24 cellular contexts compared by ENCODE assay signal in genomic region chr6:50929323-50929722, GRCh38.
DNase-seq lines count a peak whose midpoint lies in the region; ATAC-seq, FAIRE-seq and TF ChIP-seq lines count a peak whose summit lies in the region.
"Had no signal": no experiment of that assay in that cellular context is flagged by ENCODE, and none has a peak within 500 bp of the region (broad histone marks: within the 10 kb centered on the region; RNA-seq: fewer than 3 reads in every experiment).

No MANE protein-coding gene starts in this region.

- CTCF ChIA-PET in H1 (lab: Charles Lee; ENCODE audit: partially characterized antibody): no interaction called here
- CTCF ChIA-PET in HEK293T (lab: Yijun Ruan, JAX): no interaction called here

- no peak overlapping the region for H3K27ac ChIP-seq in GM23338 (ENCODE audit: low read depth)
- no peak overlapping the region for H3K27ac ChIP-seq in H1 (ENCODE audit: low read depth, low read length)
- no peak overlapping the region for H3K27ac ChIP-seq in mesendoderm (ENCODE audit: low read depth, low read length)
- H3K27ac ChIP-seq: 22Rv1; BLaER1 treated with 17β-estradiol and CSF1 and Interleukin-3, amounts not matched to agents 10 nM and 100 nM; GM23248 had no signal

- H3K79me1 ChIP-seq in H1 (ENCODE audit: low read depth, low read length): no peaks in the 10 kb centered on the region
- no peaks in the 10 kb centered on the region for H3K79me1 ChIP-seq in mesendoderm (ENCODE audit: low read length)

- no peaks in the 10 kb centered on the region for H3K27me3 Mint-ChIP-seq in GM23338 (ENCODE audit: insufficient read depth, low read depth, poor library complexity)
- H3K27me3 Mint-ChIP-seq: CD4-positive, alpha-beta T cell; CD8-positive, alpha-beta memory T cell had no signal

- H3K36me3 Mint-ChIP-seq in GM23338 (ENCODE audit: low read depth): no peaks in the 10 kb centered on the region
- H3K36me3 Mint-ChIP-seq: CD14-positive monocyte; CD8-positive, alpha-beta memory T cell had no signal

- no peak overlapping the region for H2BK15ac ChIP-seq in H1 (ENCODE audit: low read length)
- no peak overlapping the region for H2BK15ac ChIP-seq in mesendoderm (replicated peaks; ENCODE audit: low read depth)

- no peaks in the 10 kb centered on the region for H3K36me3 ChIP-seq in GM23338 (ENCODE audit: insufficient read depth)
- no peaks in the 10 kb centered on the region for H3K36me3 ChIP-seq in H1 (ENCODE audit: control insufficient read depth in 2 of 4, insufficient read depth in 4 of 4, low read length in 3 of 4)
- H3K36me3 ChIP-seq in mesendoderm (ENCODE audit: control insufficient read depth, insufficient read depth, low read length): no peaks in the 10 kb centered on the region
- no peaks in the 10 kb centered on the region for H3K36me3 ChIP-seq in HAP-1 (replicated peaks)
- H3K36me3 ChIP-seq: BE2C; BLaER1 treated with 17β-estradiol and CSF1 and Interleukin-3, amounts not matched to agents 10 nM and 100 nM had no signal

- peaks cover 6% of the 10 kb centered on the region; the same call in 2 of the 3 replicates for H3K4me1 Mint-ChIP-seq in GM23338
- H3K4me1 Mint-ChIP-seq: CD14-positive monocyte; CD8-positive, alpha-beta memory T cell had no signal

- no peak overlapping the region for H3K4ac ChIP-seq in H1 (replicated peaks; ENCODE audit: insufficient read length, low read depth, low read length)
- no peak overlapping the region for H3K4ac ChIP-seq in mesendoderm (ENCODE audit: low read depth, low read length)

- no peak for TF ChIP-seq EP300 in H1 (IDR thresholded peaks at IDR 0.05; ENCODE audit: borderline replicate concordance in 1 of 2, low read depth in 2 of 2, low read length in 2 of 2)

- DNase-seq in GM23338 (ENCODE audit: low spot score): peak; percentile 6
- DNase-seq in H1 (ENCODE audit: low read depth in 1 of 2, low spot score in 2 of 2): no peak
- DNase-seq in mesendoderm: peak; percentile 8
- DNase-seq in HAP-1 (ENCODE audit: low spot score in 2 of 2): no peak
- DNase-seq in HEK293T (ENCODE audit: extremely low spot score): no peak
- DNase-seq in GM13977 (ENCODE audit: low spot score): no peak
- DNase-seq: AML-193; BE2C; CD4-positive, alpha-beta T cell; CD8-positive, alpha-beta memory T cell; DMS 273 treated with DMSO at 0.1 percent for 48 hours; DMS79; EL; GDM1; GM23248; HCEC 1CT had no signal

- H3K9ac ChIP-seq in H1 (replicated peaks in 1 of 4; ENCODE audit: extremely low read depth in 1 of 4, low read depth in 3 of 4, low read length in 3 of 4) (no peak overlapping the region), mesendoderm (ENCODE audit: low read length) (no peak overlapping the region)
- H3K9ac ChIP-seq: BLaER1 treated with 17β-estradiol and CSF1 and Interleukin-3, amounts not matched to agents 10 nM and 100 nM; GM23248 had no signal

- H2BK5ac ChIP-seq in H1 (ENCODE audit: low read depth, low read length) (no peak overlapping the region), mesendoderm (ENCODE audit: low read length) (no peak overlapping the region)

- TF ChIP-seq POLR2A in H1 (IDR thresholded peaks at IDR 0.05; ENCODE audit: control extremely low read depth in 1 of 2, low read depth in 2 of 2, low read length in 2 of 2): no peak

- FAIRE-seq in H1 (lab: Jason Lieb, UNC): no peak
- FAIRE-seq: A204.1, D721Med, GM12892, GM19239, H54 had no signal

- H4K5ac ChIP-seq in H1 (ENCODE audit: insufficient read length, low read depth, low read length): no peak overlapping the region
- no peak overlapping the region for H4K5ac ChIP-seq in mesendoderm (ENCODE audit: low read length)

- no peak overlapping the region for H3K23ac ChIP-seq in H1 (ENCODE audit: insufficient read length)
- no peak overlapping the region for H3K23ac ChIP-seq in mesendoderm (ENCODE audit: low read length)

- peak overlapping the region; percentile 61; the same call in 1 of the 2 replicates for H2AFZ ChIP-seq in GM23338
- H2AFZ ChIP-seq in H1 (ENCODE audit: low read length): peak overlapping the region; percentile 61
- H2AFZ ChIP-seq: GM23248 had no signal

- H3K79me2 ChIP-seq in GM23338 (replicated peaks; ENCODE audit: insufficient read depth): no peaks in the 10 kb centered on the region
- no peaks in the 10 kb centered on the region for H3K79me2 ChIP-seq in H1 (ENCODE audit: control insufficient read depth in 1 of 2, insufficient read depth in 2 of 2, low read length in 2 of 2)
- H3K79me2 ChIP-seq in mesendoderm (ENCODE audit: control insufficient read depth, insufficient read depth, low read length): no peaks in the 10 kb centered on the region

- H2BK12ac ChIP-seq in H1 (ENCODE audit: low read depth, low read length): no peak overlapping the region

- in situ Hi-C loops in HAP-1 (cut with MboI; ENCODE audit: low sequenced_read_pairs) (no loop called here), GM13977 (cut with MboI; ENCODE audit: low pct_unique_long_range_greater_than_20kb, low sequenced_read_pairs, unreplicated experiment) (no loop called here)

- H3K4me1 ChIP-seq in GM23338 (ENCODE audit: insufficient read depth) (peaks cover 4% of the 10 kb centered on the region; the same call in 1 of the 2 replicates), H1 (replicated peaks in 1 of 4; ENCODE audit: control insufficient read depth in 3 of 4, insufficient read depth in 4 of 4, low read length in 3 of 4) (0 out of 7 replicates have a peak, but pooled peaks cover 0 to 2% (median 0%) of the 10 kb centered on the region in 4 experiments), mesendoderm (ENCODE audit: control insufficient read depth, low read depth, low read length) (no peaks in the 10 kb centered on the region), HAP-1 (no peaks in the 10 kb centered on the region)
- H3K4me1 ChIP-seq: BE2C; BLaER1 treated with 17β-estradiol and CSF1 and Interleukin-3, amounts not matched to agents 10 nM and 100 nM had no signal

- H2AK5ac ChIP-seq in H1 (ENCODE audit: low read depth, low read length): no peak overlapping the region
- no peak overlapping the region for H2AK5ac ChIP-seq in mesendoderm (ENCODE audit: low read length)

- TF ChIP-seq RAD21 in H1 (IDR thresholded peaks at IDR 0.05 in 1 of 2, conservative IDR thresholded peaks at IDR 0.05 in 1 of 2; ENCODE audit: low read depth in 2 of 2, low read length in 2 of 2): no peak

- H3K4me2 ChIP-seq in GM23338: no peak overlapping the region
- H3K4me2 ChIP-seq in H1 (ENCODE audit: insufficient read depth in 1 of 2, low read depth in 2 of 2, low read length in 2 of 2): no peak overlapping the region
- no peak overlapping the region for H3K4me2 ChIP-seq in mesendoderm (ENCODE audit: low read length)
- H3K4me2 ChIP-seq: BLaER1 treated with 17β-estradiol and CSF1 and Interleukin-3, amounts not matched to agents 10 nM and 100 nM had no signal

- H3F3A ChIP-seq in GM23338 (replicated peaks; ENCODE audit: low read depth): no peaks in the 10 kb centered on the region

- H3K14ac ChIP-seq in H1 (ENCODE audit: insufficient read length): no peak overlapping the region

- TF ChIP-seq CTCF in GM23338 (conservative IDR thresholded peaks at IDR 0.05; ENCODE audit: low read depth in 2 of 2) (no peak), H1 (IDR thresholded peaks at IDR 0.05; ENCODE audit: control extremely low read depth in 1 of 3, insufficient read depth in 1 of 3, low read depth in 1 of 3, low read length in 3 of 3) (no peak), GM13977 (IDR thresholded peaks at IDR 0.05; ENCODE audit: extremely low read depth, insufficient read depth, missing control alignments) (no peak)

- H3K4me3 ChIP-seq in GM23338 (no peak overlapping the region), H1 (ENCODE audit: extremely low read depth in 1 of 4, insufficient read depth in 2 of 4, low read depth in 3 of 4, low read length in 4 of 4) (no peak overlapping the region), mesendoderm (ENCODE audit: low read length) (no peak overlapping the region), HAP-1 (no peak overlapping the region)
- H3K4me3 ChIP-seq: BLaER1 treated with 17β-estradiol and CSF1 and Interleukin-3, amounts not matched to agents 10 nM and 100 nM; GM23248 had no signal

- no peak overlapping the region for H3K27ac Mint-ChIP-seq in GM23338
- H3K27ac Mint-ChIP-seq: CD14-positive monocyte; CD4-positive, alpha-beta T cell; CD8-positive, alpha-beta memory T cell had no signal

- 81% methylated on average over 3 of the region's 3 CpGs; no CpG with 5 or more reads in 1 of the 2 experiments for WGBS in H1 (ENCODE audit: extremely low coverage in 1 of 2, insufficient coverage in 1 of 2, insufficient read length in 1 of 2, insufficient replicate concordance in 2 of 2, low coverage in 1 of 2, low lambda C conversion rate in 2 of 2, missing lambda C conversion rate in 1 of 2), 2 experiments
- no CpG with 5 or more reads among the region's 3 CpGs for WGBS in mesendoderm (ENCODE audit: extremely low coverage, insufficient coverage, low lambda C conversion rate)

- no peak overlapping the region for H4K91ac ChIP-seq in H1 (replicated peaks; ENCODE audit: insufficient read length, low read length)

- H2BK120ac ChIP-seq in H1 (replicated peaks; ENCODE audit: low read depth, low read length): no peak overlapping the region
- no peak overlapping the region for H2BK120ac ChIP-seq in mesendoderm (ENCODE audit: low read depth, low read length)

- H3K18ac ChIP-seq in H1 (ENCODE audit: extremely low read depth, low read length) (no peak overlapping the region), mesendoderm (ENCODE audit: low read length) (no peak overlapping the region)

- no peaks in the 10 kb centered on the region for H4K20me1 ChIP-seq in GM23338 (replicated peaks; ENCODE audit: insufficient read depth)
- H4K20me1 ChIP-seq in H1 (replicated peaks in 1 of 2; ENCODE audit: control insufficient read depth in 1 of 2, insufficient read depth in 2 of 2, low read length in 2 of 2): no peaks in the 10 kb centered on the region
- H4K20me1 ChIP-seq: BLaER1 treated with 17β-estradiol and CSF1 and Interleukin-3, amounts not matched to agents 10 nM and 100 nM had no signal

- peak; percentile 39; the same call in 2 of the 3 replicates for ATAC-seq in GM23338

- no peak overlapping the region for H2BK20ac ChIP-seq in H1 (ENCODE audit: low read length)

- H3K4me3 Mint-ChIP-seq in GM23338: no peak overlapping the region
- H3K4me3 Mint-ChIP-seq: CD14-positive monocyte; CD4-positive, alpha-beta T cell; CD8-positive, alpha-beta memory T cell had no signal

- no peaks in the 10 kb centered on the region for H3K9me2 ChIP-seq in GM23338 (ENCODE audit: insufficient read depth)

- H3K23me2 ChIP-seq in H1 (ENCODE audit: low read depth, low read length): no peaks in the 10 kb centered on the region

- no peaks in the 10 kb centered on the region for H3K9me3 Mint-ChIP-seq in GM23338

- H3K56ac ChIP-seq in H1 (replicated peaks; ENCODE audit: insufficient read length, low read depth, low read length) (no peak overlapping the region), mesendoderm (ENCODE audit: low read length) (no peak overlapping the region)

- H3K9me3 ChIP-seq in H1 (ENCODE audit: insufficient read depth in 2 of 2, low read depth in 1 of 2, low read length in 1 of 2): no peaks in the 10 kb centered on the region
- H3K9me3 ChIP-seq in HAP-1: no peaks in the 10 kb centered on the region
- H3K9me3 ChIP-seq: BE2C; BLaER1 treated with 17β-estradiol and CSF1 and Interleukin-3, amounts not matched to agents 10 nM and 100 nM had no signal

- H4K8ac ChIP-seq in H1 (ENCODE audit: extremely low read depth, insufficient read depth, low read length): no peak overlapping the region
- H4K8ac ChIP-seq in mesendoderm (ENCODE audit: low read depth, low read length): no peak overlapping the region

- H3K27me3 ChIP-seq in GM23338 (ENCODE audit: insufficient read depth) (no peaks in the 10 kb centered on the region), H1 (replicated peaks in 1 of 4; ENCODE audit: control insufficient read depth in 3 of 4, extremely low read depth in 1 of 4, insufficient read depth in 3 of 4, low read length in 3 of 4) (no peaks in the 10 kb centered on the region), mesendoderm (ENCODE audit: insufficient read depth, low read length, poor library complexity) (no peaks in the 10 kb centered on the region), HAP-1 (ENCODE audit: low read depth) (no peaks in the 10 kb centered on the region)
- H3K27me3 ChIP-seq: BE2C; BLaER1 treated with 17β-estradiol and CSF1 and Interleukin-3, amounts not matched to agents 10 nM and 100 nM had no signal

- POLR2A ChIA-PET in H1 (lab: Charles Lee; ENCODE audit: partially characterized antibody) (no interaction called here), HEK293T (lab: Yijun Ruan, JAX) (no interaction called here)

Comparison
In these comparisons a context has a peak if more than half of its experiments do, and no peak if none do; other contexts are left out.
1. DNase-seq: peak in GM23338 (single experiment) and mesendoderm (single experiment); none in H1 (0 of 2), HAP-1 (0 of 2), HEK293T (single experiment) and GM13977 (single experiment).